In the genomic region with DNA sequence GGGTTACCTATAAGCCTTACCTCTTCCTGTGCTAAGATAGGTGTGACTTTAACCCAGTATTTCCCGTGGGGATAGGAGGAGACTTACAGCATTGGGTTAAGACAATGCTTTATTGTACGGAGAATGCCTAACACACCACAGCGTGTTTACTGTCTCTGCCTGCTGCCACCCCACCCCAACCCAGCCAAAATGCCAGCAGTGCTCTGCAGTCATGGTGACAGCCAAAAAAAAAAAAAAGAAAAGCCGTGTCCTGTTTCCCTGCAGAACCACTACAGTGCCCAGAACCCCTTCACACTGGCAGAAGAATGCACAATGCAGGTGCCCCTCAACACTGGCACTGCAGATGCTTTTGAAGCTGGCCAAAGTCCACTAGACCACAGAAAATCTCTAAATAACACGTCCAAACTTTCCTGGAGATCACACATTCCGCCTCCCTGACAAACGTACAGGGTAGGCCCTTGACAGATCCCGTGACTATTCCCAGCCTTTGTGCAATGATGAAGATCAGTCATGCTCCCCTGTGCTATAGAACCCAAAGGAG, we compare ENCODE assay signal across 1 cellular context.
TF ChIP-seq lines count a peak whose summit lies in the region.

No MANE protein-coding gene starts in this region.

TF ChIP-seq in H1, 55 proteins besides CTCF, POLR2A, EP300 and RAD21 (continued from another document):
- TF ChIP-seq CHD7 (IDR thresholded peaks at IDR 0.05; ENCODE audit: insufficient replicate concordance, low read length) = no peak
